ENCODE assay signal across 9 cellular contexts in the genomic region with DNA sequence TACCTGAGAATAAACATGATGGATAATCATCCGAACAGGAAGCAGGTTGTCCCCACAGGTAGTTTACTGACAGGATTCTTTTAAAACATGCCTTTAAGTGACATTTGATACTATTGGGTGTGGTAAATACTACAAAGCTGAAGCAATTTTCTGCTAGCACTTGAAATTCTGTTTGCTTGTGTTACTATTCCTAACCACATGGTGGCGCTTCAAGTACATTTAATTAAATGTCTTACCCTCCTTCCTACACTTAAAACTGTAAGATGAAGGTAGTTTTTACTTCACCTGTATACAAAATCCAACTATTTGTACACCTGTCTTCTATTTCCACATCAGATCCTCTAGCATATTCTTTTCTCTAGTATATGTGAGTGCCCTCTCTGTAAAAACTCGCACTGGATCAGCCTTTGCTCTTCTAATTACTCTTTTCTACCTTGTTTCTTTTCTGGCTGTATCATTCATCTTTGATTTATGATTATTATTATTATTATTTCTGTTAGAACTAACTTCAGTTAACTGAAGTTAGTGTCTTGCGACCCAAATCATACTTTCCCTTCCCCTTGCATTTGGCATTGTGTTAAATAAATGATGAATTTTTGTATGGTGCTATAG. TPM values are rescaled to one million over a fixed set of nuclear protein-coding genes. Genes with fewer than 3 reads are reported as not detected.
DNase-seq lines count a peak whose midpoint lies in the region; ATAC-seq and TF ChIP-seq lines count a peak whose summit lies in the region.
"Had no signal": no experiment of that assay in that cellular context is flagged by ENCODE, and none has a peak within 500 bp of the region (broad histone marks: within the 10 kb centered on the region; RNA-seq: fewer than 3 reads in every experiment).

No MANE protein-coding gene starts in this region.

- WGBS in neuronal stem cell (ENCODE audit: extremely low coverage in 2 of 2, insufficient read length in 2 of 2, insufficient replicate concordance in 1 of 2), 2 donors: no CpG with 5 or more reads among the region's 4 CpGs

- H4K91ac ChIP-seq in neuronal stem cell (ENCODE audit: low read depth, low read length, poor library complexity): no peak overlapping the region

- POLR2A ChIA-PET in HEK293T (lab: Yijun Ruan, JAX): no interaction called here

- no peaks in the 10 kb centered on the region for H3K27me3 ChIP-seq in neuronal stem cell (ENCODE audit: control insufficient read depth in 3 of 3, insufficient read depth in 3 of 3, low read depth in 1 of 3, low read length in 3 of 3)

- H3K4me2 ChIP-seq in neuronal stem cell (ENCODE audit: insufficient read depth, low read length, poor library complexity, severe bottlenecking): no peak overlapping the region

- H3K36me3 ChIP-seq in neuronal stem cell (replicated peaks in 1 of 2; ENCODE audit: control insufficient read depth in 2 of 2, insufficient read depth in 2 of 2, low read length in 2 of 2): peaks cover 0 to 82% of the 10 kb centered on the region in 2 donors

- H3K4me3 Mint-ChIP-seq in endothelial cell (ENCODE audit: unreplicated experiment): no peak overlapping the region
- H3K4me3 Mint-ChIP-seq: CD8-positive, alpha-beta memory T cell had no signal

- H3K9ac ChIP-seq in neuronal stem cell (ENCODE audit: low read depth, low read length, poor library complexity): no peak overlapping the region

- no peaks in the 10 kb centered on the region for H3K4me1 ChIP-seq in neuronal stem cell (ENCODE audit: control insufficient read depth in 2 of 2, insufficient read depth in 1 of 2, low read depth in 1 of 2, low read length in 2 of 2)

- CTCF ChIA-PET in HEK293T (lab: Yijun Ruan, JAX): no interaction called here

- no peaks in the 10 kb centered on the region for H3K79me1 ChIP-seq in neuronal stem cell (ENCODE audit: low read depth, low read length)

- H3K27me3 Mint-ChIP-seq in endothelial cell (ENCODE audit: unreplicated experiment): peaks cover 3% of the 10 kb centered on the region
- H3K27me3 Mint-ChIP-seq: CD8-positive, alpha-beta memory T cell had no signal

- H3K4me3 ChIP-seq in neuronal stem cell (ENCODE audit: low read length in 2 of 2): no peak overlapping the region

- DNase-seq in NCI-H146 (lab: John Stamatoyannopoulos, UW): peak; percentile 11
- DNase-seq in NCI-H146 treated with DMSO at 0.1 percent for 48 hours (lab: John Stamatoyannopoulos, UW; ENCODE audit: unreplicated experiment): no peak
- DNase-seq in HEK293T (ENCODE audit: extremely low spot score): peak; percentile 12
- DNase-seq in RKO (ENCODE audit: low spot score): peak; percentile 57
- peak; percentile 28 for DNase-seq in endothelial cell (ENCODE audit: low spot score)
- DNase-seq in neuronal stem cell (ENCODE audit: low spot score): peak; percentile 39

- H3K4me1 Mint-ChIP-seq in endothelial cell (ENCODE audit: unreplicated experiment): peaks cover 2% of the 10 kb centered on the region

- no peak overlapping the region for H2AFZ ChIP-seq in neuronal stem cell (ENCODE audit: low read length)

- no peak overlapping the region for H3K18ac ChIP-seq in neuronal stem cell (ENCODE audit: low read length)

- no peaks in the 10 kb centered on the region for H3K9me3 ChIP-seq in neuronal stem cell (replicated peaks in 1 of 2; ENCODE audit: control insufficient read depth in 2 of 2, insufficient read depth in 1 of 2, low read depth in 1 of 2, low read length in 2 of 2)

- H2AK5ac ChIP-seq in neuronal stem cell (ENCODE audit: low read depth, low read length): no peak overlapping the region

- no peak overlapping the region for H3K27ac ChIP-seq in neuronal stem cell (replicated peaks; ENCODE audit: low read length)

- H4K8ac ChIP-seq in neuronal stem cell (ENCODE audit: low read depth, low read length): no peak overlapping the region

- H2BK120ac ChIP-seq in neuronal stem cell (ENCODE audit: low read depth, low read length): no peak overlapping the region

- H3K4ac ChIP-seq in neuronal stem cell (ENCODE audit: low read length): no peak overlapping the region

- no peak overlapping the region for H3K23ac ChIP-seq in neuronal stem cell (ENCODE audit: low read depth, low read length, poor library complexity)

- H2BK5ac ChIP-seq in neuronal stem cell (ENCODE audit: low read length): no peak overlapping the region

- no peaks in the 10 kb centered on the region for H3K9me3 Mint-ChIP-seq in endothelial cell (ENCODE audit: unreplicated experiment)
- H3K9me3 Mint-ChIP-seq: CD8-positive, alpha-beta memory T cell had no signal

- H2BK12ac ChIP-seq in neuronal stem cell (ENCODE audit: low read length): no peak overlapping the region

- no peak for ATAC-seq in HG02852 (IDR thresholded peaks at IDR 0.05; ENCODE audit: unreplicated experiment)
- no peak for ATAC-seq in GM19467 (IDR thresholded peaks at IDR 0.05; ENCODE audit: unreplicated experiment)

- TF ChIP-seq CTCF in endothelial cell (IDR thresholded peaks at IDR 0.05; ENCODE audit: unreplicated experiment): peak; percentile 90

- no peaks in the 10 kb centered on the region for H3K36me3 Mint-ChIP-seq in endothelial cell (ENCODE audit: low read depth, unreplicated experiment)

- H3K27ac Mint-ChIP-seq in endothelial cell (ENCODE audit: unreplicated experiment): no peak overlapping the region

- no peak overlapping the region for H2BK15ac ChIP-seq in neuronal stem cell (ENCODE audit: low read length)

- H3K14ac ChIP-seq in neuronal stem cell (ENCODE audit: low read length): no peak overlapping the region

TF ChIP-seq in HEK293T, 16 proteins besides CTCF, POLR2A, EP300 and RAD21:
- no peak for TF ChIP-seq LEF1 (IDR thresholded peaks at IDR 0.05; ENCODE audit: borderline replicate concordance)
- TF ChIP-seq ZNF384 (IDR thresholded peaks at IDR 0.05): no peak
- no peak for TF ChIP-seq SP1 (IDR thresholded peaks at IDR 0.05)
- TF ChIP-seq FOXA1 (IDR thresholded peaks at IDR 0.05): no peak
- no peak for TF ChIP-seq ARNT (IDR thresholded peaks at IDR 0.05)

RNA-seq across cellular contexts. Expression of gene SLC25A46, which starts 18.4 kb away (rescaled TPM):
- 31.6 TPM for total RNA-seq in endothelial cell (ENCODE audit: unreplicated experiment)
- 16.8 TPM for polyA plus RNA-seq in neuronal stem cell (2013, experiment 1 of 2)
- 17.2 TPM for polyA plus RNA-seq in neuronal stem cell (2013, experiment 2 of 2)

RNA-seq across cellular contexts. Expression of gene TMEM232, which starts 30.8 kb away (rescaled TPM):
- 3.1 TPM for total RNA-seq in endothelial cell (ENCODE audit: unreplicated experiment)
- polyA plus RNA-seq in neuronal stem cell (2013, experiment 1 of 2): 2.1 TPM
- 2.1 TPM for polyA plus RNA-seq in neuronal stem cell (2013, experiment 2 of 2)
